In genomic region chr16:86626966-86627365, GRCh38 we compare ENCODE assay signal across 23 cellular contexts. TPM values are rescaled to one million over a fixed set of nuclear protein-coding genes. Genes with fewer than 3 reads are reported as not detected.
DNase-seq lines count a peak whose midpoint lies in the region; ATAC-seq, FAIRE-seq and TF ChIP-seq lines count a peak whose summit lies in the region.
"Had no signal": no experiment of that assay in that cellular context is flagged by ENCODE, and none has a peak within 500 bp of the region (broad histone marks: within the 10 kb centered on the region; RNA-seq: fewer than 3 reads in every experiment).

No MANE protein-coding gene starts in this region.

- no peak overlapping the region for H3K4me3 ChIP-seq in esophagus muscularis mucosa
- H3K4me3 ChIP-seq: MG63, SJSA1 had no signal

- CTCF ChIA-PET in HEK293T (lab: Yijun Ruan, JAX), result no interaction called here

- no peak for TF ChIP-seq POLR2A in esophagus muscularis mucosa (IDR thresholded peaks at IDR 0.05; ENCODE audit: low read depth)

- H3K4me3 Mint-ChIP-seq in chondrocyte (ENCODE audit: unreplicated experiment) (no peak overlapping the region), osteocyte (ENCODE audit: unreplicated experiment) (no peak overlapping the region)
- H3K4me3 Mint-ChIP-seq: CD8-positive, alpha-beta memory T cell; HFFc6 had no signal

- H3K27me3 Mint-ChIP-seq in chondrocyte (ENCODE audit: low read depth) (no peaks in the 10 kb centered on the region), osteocyte (ENCODE audit: unreplicated experiment) (no peaks in the 10 kb centered on the region)

- FAIRE-seq in RCC 7860 (lab: Jason Lieb, UNC), result no peak
- FAIRE-seq: GM19239, H54 had no signal

- H3K9me3 ChIP-seq in esophagus muscularis mucosa, result no peaks in the 10 kb centered on the region
- H3K9me3 ChIP-seq: SJSA1 had no signal

- no peak for TF ChIP-seq EP300 in esophagus muscularis mucosa (IDR thresholded peaks at IDR 0.05)

- H3K27me3 ChIP-seq in esophagus muscularis mucosa, result peaks cover 0 to 54% (median 0%) of the 10 kb centered on the region in 4 donors
- H3K27me3 ChIP-seq: MG63, SJSA1 had no signal

- POLR2A ChIA-PET in HEK293T (lab: Yijun Ruan, JAX), result no interaction called here

- TF ChIP-seq CTCF in chondrocyte (IDR thresholded peaks at IDR 0.05) (no peak), osteocyte (IDR thresholded peaks at IDR 0.05) (no peak), esophagus muscularis mucosa (IDR thresholded peaks at IDR 0.05) (no peak)

- 90% methylated on average over 8 of the region's 8 CpGs for WGBS in esophagus muscularis mucosa

- peaks cover 4% of the 10 kb centered on the region for H3K36me3 Mint-ChIP-seq in chondrocyte (ENCODE audit: low read depth)
- peaks cover 9% of the 10 kb centered on the region for H3K36me3 Mint-ChIP-seq in osteocyte (ENCODE audit: unreplicated experiment)
- H3K36me3 Mint-ChIP-seq: CD8-positive, alpha-beta memory T cell had no signal

- no peaks in the 10 kb centered on the region for H3K9me3 Mint-ChIP-seq in chondrocyte (ENCODE audit: low read depth)
- no peaks in the 10 kb centered on the region for H3K9me3 Mint-ChIP-seq in osteocyte (ENCODE audit: unreplicated experiment)
- H3K9me3 Mint-ChIP-seq: CD8-positive, alpha-beta memory T cell; HFFc6 had no signal

- H3K4me1 Mint-ChIP-seq in chondrocyte (ENCODE audit: low read depth) (peaks cover 28% of the 10 kb centered on the region), osteocyte (ENCODE audit: unreplicated experiment) (peaks cover 38% of the 10 kb centered on the region)

- intact Hi-C loops in esophagus muscularis mucosa (cut with DNase I), result no loop called here

- H3K36me3 ChIP-seq in esophagus muscularis mucosa, result no peaks in the 10 kb centered on the region
- H3K36me3 ChIP-seq: MG63, SJSA1 had no signal

- H3K27ac ChIP-seq in esophagus muscularis mucosa (replicated peaks in 1 of 4), result no peak overlapping the region
- H3K27ac ChIP-seq: C4-2B, SJSA1 had no signal

- no peaks in the 10 kb centered on the region for H3K4me1 ChIP-seq in esophagus muscularis mucosa

- ATAC-seq in GM21526 (IDR thresholded peaks at IDR 0.05; ENCODE audit: low FRiP score, unreplicated experiment) (no peak), HG03571 (IDR thresholded peaks at IDR 0.05; ENCODE audit: unreplicated experiment) (no peak)
- ATAC-seq: Panc1, Right ventricle myocardium inferior had no signal

- DNase-seq in EL (peak; percentile 27), RCC 7860 (ENCODE audit: low spot score) (peak; percentile 13), chondrocyte (ENCODE audit: low spot score) (no peak), osteocyte (ENCODE audit: extremely low spot score, unreplicated experiment) (no peak), esophagus muscularis mucosa (ENCODE audit: extremely low spot score) (no peak), HEK293T (ENCODE audit: extremely low spot score) (no peak)
- DNase-seq: Calu3; CD8-positive, alpha-beta memory T cell; HFFc6; MG63; NCI-H1417 treated with DMSO at 0.1 percent for 48 hours; NCI-H187 treated with DMSO at 0.1 percent for 48 hours; NCI-H2107; NCI-H510A; NCI-H748 treated with DMSO at 0.1 percent for 48 hours had no signal

- H3K27ac Mint-ChIP-seq in chondrocyte (ENCODE audit: unreplicated experiment) (peak overlapping the region; percentile 87), osteocyte (ENCODE audit: unreplicated experiment) (peak overlapping the region; percentile 91)
- H3K27ac Mint-ChIP-seq: CD8-positive, alpha-beta memory T cell had no signal

TF ChIP-seq in HEK293T, 16 proteins besides CTCF, POLR2A, EP300 and RAD21:
- TF ChIP-seq L3MBTL2 (conservative IDR thresholded peaks at IDR 0.05) (no peak), CTBP1 (IDR thresholded peaks at IDR 0.05; ENCODE audit: borderline replicate concordance) (no peak), TARDBP (IDR thresholded peaks at IDR 0.05) (no peak), HDGF (IDR thresholded peaks at IDR 0.05; ENCODE audit: borderline replicate concordance) (no peak), SP1 (IDR thresholded peaks at IDR 0.05) (no peak), NFRKB (IDR thresholded peaks at IDR 0.05) (no peak), FOXM1 (IDR thresholded peaks at IDR 0.05; ENCODE audit: borderline replicate concordance) (no peak), ZNF384 (IDR thresholded peaks at IDR 0.05) (no peak), ELF4 (IDR thresholded peaks at IDR 0.05) (no peak), PKNOX1 (IDR thresholded peaks at IDR 0.05) (no peak), ARNT (IDR thresholded peaks at IDR 0.05) (no peak), SUZ12 (IDR thresholded peaks at IDR 0.05) (no peak), BHLHE40 (IDR thresholded peaks at IDR 0.05; ENCODE audit: borderline replicate concordance) (no peak), FOXK2 (IDR thresholded peaks at IDR 0.05) (no peak), LEF1 (IDR thresholded peaks at IDR 0.05; ENCODE audit: borderline replicate concordance) (no peak), FOXA1 (IDR thresholded peaks at IDR 0.05) (no peak)
TF ChIP-seq in HEK293T: peak in this region for 0.

RNA-seq across cellular contexts. Expression of gene FOXL1, which starts 48.6 kb away (rescaled TPM):
- total RNA-seq in chondrocyte, result 7.7 to 10.1 TPM (median 8.1 TPM) in 3 replicates
- total RNA-seq in osteocyte, result 6.4 and 9.3 TPM in 2 replicates
- total RNA-seq in esophagus muscularis mucosa, result under 1 TPM; 0.52 to 0.83 (median 0.69) TPM
- total RNA-seq: CD8-positive, alpha-beta memory T cell had no signal

Comparison
In these comparisons a context has a peak if more than half of its experiments do, and no peak if none do; other contexts are left out.
1. DNase-seq: peak in EL (single experiment) and RCC 7860 (single experiment); none in chondrocyte (single experiment), osteocyte (single experiment), esophagus muscularis mucosa (single experiment) and HEK293T (single experiment).